Comparison of ENCODE assay signal across 18 cellular contexts in genomic region chr22:50445880-50446707, GRCh38. TPM values are rescaled to one million over a fixed set of nuclear protein-coding genes. Genes with fewer than 3 reads are reported as not detected.
DNase-seq lines count a peak whose midpoint lies in the region; ATAC-seq and TF ChIP-seq lines count a peak whose summit lies in the region.
"Had no signal": no experiment of that assay in that cellular context is flagged by ENCODE, and none has a peak within 500 bp of the region (broad histone marks: within the 10 kb centered on the region; RNA-seq: fewer than 3 reads in every experiment).

No MANE protein-coding gene starts in this region.

- H3K27me3 ChIP-seq in SU-DHL-6 (ENCODE audit: low read length) (no peaks in the 10 kb centered on the region), endodermal cell (ENCODE audit: control insufficient read depth, insufficient read depth, low read length, poor library complexity, severe bottlenecking) (no peaks in the 10 kb centered on the region), MM.1S (replicated peaks; ENCODE audit: insufficient read depth, low read length) (no peaks in the 10 kb centered on the region)
- H3K27me3 ChIP-seq: cardiac muscle cell had no signal

- no peak for DNase-seq in activated CD4-positive, alpha-beta T cell treated with anti-CD3 and anti-CD28 coated beads for 36 hours
- no peak for DNase-seq in activated CD4-positive, alpha-beta T cell treated with anti-CD3 and anti-CD28 coated beads, Interleukin-2, amount 50 U/mL, for 1 hour
- DNase-seq in endodermal cell (no peak), left colon (no peak), MM.1S (no peak)
- DNase-seq in stimulated activated effector memory CD8-positive, alpha-beta T cell treated with anti-CD3 and anti-CD28 coated beads, Interleukin-12 subunit alpha, Interleukin-12 subunit beta, amount 100 ng/mL, for 72 hours (ENCODE audit: low spot score in 2 of 2): no peak
- no peak for DNase-seq in activated T-cell treated with anti-CD3 and anti-CD28 coated beads, Interleukin-2, amount 50 U/mL, for 72 hours
- DNase-seq: activated T-cell treated with anti-CD3 and anti-CD28 coated beads, Interleukin-2, amount 50 U/mL, for 48 hours; NCI-H187 treated with DMSO at 0.1 percent for 48 hours; occipital lobe; Right ventricle myocardium superior; trophoblast cell had no signal

- H3K27ac ChIP-seq in SU-DHL-6 (ENCODE audit: low read depth, low read length) (peak overlapping the region; percentile 63), endodermal cell (ENCODE audit: low read depth, low read length) (peak overlapping the region; percentile 57), MM.1S (ENCODE audit: low read length) (no peak overlapping the region)
- H3K27ac ChIP-seq: A549, KMS-11, VCaP had no signal

- H4K20me1 ChIP-seq in SU-DHL-6 (ENCODE audit: low read depth, low read length) (no peaks in the 10 kb centered on the region), MM.1S (ENCODE audit: insufficient read depth, low read length) (no peaks in the 10 kb centered on the region)

- intact Hi-C loops in activated CD4-positive, alpha-beta T cell treated with anti-CD3 and anti-CD28 coated beads for 36 hours (cut with DNase I, micrococcal nuclease): no loop called here
- intact Hi-C loops in left colon (cut with DNase I, micrococcal nuclease): no loop called here

- ATAC-seq in activated CD4-positive, alpha-beta T cell treated with anti-CD3 and anti-CD28 coated beads for 36 hours: no peak
- no peak for ATAC-seq in stimulated activated effector memory CD8-positive, alpha-beta T cell treated with anti-CD3 and anti-CD28 coated beads, Interleukin-12 subunit alpha, Interleukin-12 subunit beta, amount 100 ng/mL, for 72 hours
- ATAC-seq in left colon: no peak
- ATAC-seq in activated T-cell treated with anti-CD3 and anti-CD28 coated beads, Interleukin-2, amount 50 U/mL, for 72 hours (replicated peaks in 1 of 2): no peak

- CTCF ChIA-PET in activated CD4-positive, alpha-beta T cell treated with anti-CD3 and anti-CD28 coated beads for 36 hours (lab: Charles Lee): interaction anchor here (1.1 kb wide), 1 partner anchor 27 kb away, joined by 3 read pairs; no protein-coding TSS in a partner anchor

- H3K4me2 ChIP-seq in SU-DHL-6 (ENCODE audit: low read depth, low read length, poor library complexity, severe bottlenecking) (no peak overlapping the region), MM.1S (ENCODE audit: low read depth, low read length) (no peak overlapping the region)
- H3K4me2 ChIP-seq: A549, KMS-11, smooth muscle cell had no signal

- peaks cover 61% of the 10 kb centered on the region for H3F3A ChIP-seq in SU-DHL-6 (ENCODE audit: insufficient read depth)
- H3F3A ChIP-seq in MM.1S (ENCODE audit: insufficient read depth, low read length): peaks cover 4% of the 10 kb centered on the region; the same call in 1 of the 2 replicates

- POLR2A ChIA-PET in activated CD4-positive, alpha-beta T cell treated with anti-CD3 and anti-CD28 coated beads for 36 hours (lab: Charles Lee): no interaction called here

- no peaks in the 10 kb centered on the region for H3K9me3 Mint-ChIP-seq in activated CD4-positive, alpha-beta T cell treated with anti-CD3 and anti-CD28 coated beads for 36 hours (ENCODE audit: low read depth)
- no peaks in the 10 kb centered on the region for H3K9me3 Mint-ChIP-seq in endodermal cell
- no peaks in the 10 kb centered on the region for H3K9me3 Mint-ChIP-seq in stimulated activated effector memory CD8-positive, alpha-beta T cell treated with anti-CD3 and anti-CD28 coated beads, Interleukin-12 subunit alpha, Interleukin-12 subunit beta, amount 100 ng/mL, for 72 hours
- H3K9me3 Mint-ChIP-seq in activated T-cell treated with anti-CD3 and anti-CD28 coated beads, Interleukin-2, amount 50 U/mL, for 72 hours: no peaks in the 10 kb centered on the region

- no peaks in the 10 kb centered on the region for H3K27me3 Mint-ChIP-seq in activated CD4-positive, alpha-beta T cell treated with anti-CD3 and anti-CD28 coated beads for 36 hours
- H3K27me3 Mint-ChIP-seq in endodermal cell (ENCODE audit: insufficient read depth): no peaks in the 10 kb centered on the region
- H3K27me3 Mint-ChIP-seq in activated T-cell treated with anti-CD3 and anti-CD28 coated beads, Interleukin-2, amount 50 U/mL, for 72 hours (ENCODE audit: low read depth): no peaks in the 10 kb centered on the region

- WGBS in endodermal cell (ENCODE audit: insufficient coverage in 1 of 2, insufficient read length in 1 of 2), 2 experiments: 89% methylated on average over 7 to 16 of the region's 17 CpGs

- no peaks in the 10 kb centered on the region for H3K9me2 ChIP-seq in SU-DHL-6 (replicated peaks; ENCODE audit: insufficient read depth, low read length)
- H3K9me2 ChIP-seq in MM.1S (replicated peaks; ENCODE audit: insufficient read depth, low read length): no peaks in the 10 kb centered on the region

- TF ChIP-seq CTCF in SU-DHL-6 (IDR thresholded peaks at IDR 0.05; ENCODE audit: insufficient read depth, low read length, poor library complexity, severe bottlenecking): no peak
- no peak for TF ChIP-seq CTCF in endodermal cell (conservative IDR thresholded peaks at IDR 0.05)
- no peak for TF ChIP-seq CTCF in MM.1S (IDR thresholded peaks at IDR 0.05; ENCODE audit: low read length)

- H3K4me1 ChIP-seq in endodermal cell (ENCODE audit: control insufficient read depth, insufficient read depth, low read length) (no peaks in the 10 kb centered on the region), MM.1S (ENCODE audit: low read length) (no peaks in the 10 kb centered on the region)

- H2AFZ ChIP-seq in SU-DHL-6 (ENCODE audit: low read depth, low read length, severe bottlenecking) (no peak overlapping the region), MM.1S (ENCODE audit: low read length) (no peak overlapping the region)

- peaks cover 22% of the 10 kb centered on the region for H3K36me3 Mint-ChIP-seq in activated CD4-positive, alpha-beta T cell treated with anti-CD3 and anti-CD28 coated beads for 36 hours (ENCODE audit: low read depth)
- peaks cover 49% of the 10 kb centered on the region for H3K36me3 Mint-ChIP-seq in endodermal cell (ENCODE audit: low read depth)
- H3K36me3 Mint-ChIP-seq in stimulated activated effector memory CD8-positive, alpha-beta T cell treated with anti-CD3 and anti-CD28 coated beads, Interleukin-12 subunit alpha, Interleukin-12 subunit beta, amount 100 ng/mL, for 72 hours: peaks cover 96% of the 10 kb centered on the region
- peaks cover 3 to 15% of the 10 kb centered on the region in 2 donors for H3K36me3 Mint-ChIP-seq in activated T-cell treated with anti-CD3 and anti-CD28 coated beads, Interleukin-2, amount 50 U/mL, for 72 hours (ENCODE audit: insufficient read depth in 2 of 2)

- no peak overlapping the region for H3K9ac ChIP-seq in SU-DHL-6 (ENCODE audit: low read length)
- no peak overlapping the region for H3K9ac ChIP-seq in endodermal cell (ENCODE audit: extremely low read depth, low read length, poor library complexity, severe bottlenecking)
- no peak overlapping the region for H3K9ac ChIP-seq in MM.1S (ENCODE audit: low read length)
- H3K9ac ChIP-seq: KMS-11 had no signal

- H3K79me2 ChIP-seq in SU-DHL-6 (ENCODE audit: insufficient read depth, low read length) (no peaks in the 10 kb centered on the region), MM.1S (ENCODE audit: low read length) (no peaks in the 10 kb centered on the region)

- H3K27ac Mint-ChIP-seq in activated CD4-positive, alpha-beta T cell treated with anti-CD3 and anti-CD28 coated beads for 36 hours: peak overlapping the region; percentile 19
- peak overlapping the region; percentile 55 for H3K27ac Mint-ChIP-seq in endodermal cell
- H3K27ac Mint-ChIP-seq in stimulated activated effector memory CD8-positive, alpha-beta T cell treated with anti-CD3 and anti-CD28 coated beads, Interleukin-12 subunit alpha, Interleukin-12 subunit beta, amount 100 ng/mL, for 72 hours: peak overlapping the region; percentile 93
- H3K27ac Mint-ChIP-seq in activated T-cell treated with anti-CD3 and anti-CD28 coated beads, Interleukin-2, amount 50 U/mL, for 72 hours: no peak overlapping the region

- H3K4me3 Mint-ChIP-seq in activated CD4-positive, alpha-beta T cell treated with anti-CD3 and anti-CD28 coated beads for 36 hours: no peak overlapping the region
- no peak overlapping the region for H3K4me3 Mint-ChIP-seq in endodermal cell
- H3K4me3 Mint-ChIP-seq in stimulated activated effector memory CD8-positive, alpha-beta T cell treated with anti-CD3 and anti-CD28 coated beads, Interleukin-12 subunit alpha, Interleukin-12 subunit beta, amount 100 ng/mL, for 72 hours: no peak overlapping the region
- H3K4me3 Mint-ChIP-seq in activated T-cell treated with anti-CD3 and anti-CD28 coated beads, Interleukin-2, amount 50 U/mL, for 72 hours: no peak overlapping the region

- H3K9me3 ChIP-seq in SU-DHL-6 (ENCODE audit: insufficient read depth, low read length): no peaks in the 10 kb centered on the region
- H3K9me3 ChIP-seq in endodermal cell (ENCODE audit: control insufficient read depth, low read length): no peaks in the 10 kb centered on the region
- H3K9me3 ChIP-seq in MM.1S (replicated peaks; ENCODE audit: insufficient read depth, low read length): no peaks in the 10 kb centered on the region
- H3K9me3 ChIP-seq: A549 had no signal

- H3K36me3 ChIP-seq in SU-DHL-6 (ENCODE audit: low read length): no peaks in the 10 kb centered on the region
- peaks cover 34% of the 10 kb centered on the region for H3K36me3 ChIP-seq in endodermal cell (ENCODE audit: control insufficient read depth, insufficient read depth, low read length)
- no peaks in the 10 kb centered on the region for H3K36me3 ChIP-seq in MM.1S (replicated peaks; ENCODE audit: insufficient read depth, low read length)

- H3K4me3 ChIP-seq in SU-DHL-6 (ENCODE audit: insufficient read depth, low read length, poor library complexity, severe bottlenecking) (no peak overlapping the region), endodermal cell (ENCODE audit: low read length) (no peak overlapping the region), MM.1S (ENCODE audit: low read length) (no peak overlapping the region)
- H3K4me3 ChIP-seq: A549, cardiac muscle cell, smooth muscle cell had no signal

- H3K4me1 Mint-ChIP-seq in activated CD4-positive, alpha-beta T cell treated with anti-CD3 and anti-CD28 coated beads for 36 hours: peaks cover 10% of the 10 kb centered on the region
- no peaks in the 10 kb centered on the region for H3K4me1 Mint-ChIP-seq in endodermal cell
- H3K4me1 Mint-ChIP-seq in stimulated activated effector memory CD8-positive, alpha-beta T cell treated with anti-CD3 and anti-CD28 coated beads, Interleukin-12 subunit alpha, Interleukin-12 subunit beta, amount 100 ng/mL, for 72 hours: peaks cover 37% of the 10 kb centered on the region
- H3K4me1 Mint-ChIP-seq in activated T-cell treated with anti-CD3 and anti-CD28 coated beads, Interleukin-2, amount 50 U/mL, for 72 hours (ENCODE audit: low read depth): peaks cover 10% of the 10 kb centered on the region

RNA-seq across cellular contexts. Expression of gene SBF1, which starts 28.7 kb away (rescaled TPM):
- 10 to 100 TPM; 97.6 TPM for total RNA-seq in activated CD4-positive, alpha-beta T cell treated with anti-CD3 and anti-CD28 coated beads for 36 hours
- total RNA-seq in endodermal cell: 10 to 100 TPM; 89.9 to 90.1 TPM
- polyA plus RNA-seq in endodermal cell (2013, experiment 1 of 2): 84.3 TPM
- polyA plus RNA-seq in endodermal cell (2013, experiment 2 of 2): 75.6 TPM
- 10 to 100 TPM; 69.2 to 80.1 TPM for total RNA-seq in left colon
- total RNA-seq in activated T-cell treated with anti-CD3 and anti-CD28 coated beads, Interleukin-2, amount 50 U/mL, for 72 hours: 100 to 1,000 TPM; 108 to 114 TPM

RNA-seq across cellular contexts. Expression of gene ADM2, which starts 35.2 kb away (rescaled TPM):
- 1 to 10 TPM; 7.5 to 7.9 TPM for total RNA-seq in activated CD4-positive, alpha-beta T cell treated with anti-CD3 and anti-CD28 coated beads for 36 hours
- total RNA-seq in endodermal cell (1 to 10 TPM; 4.0 to 4.2 TPM), left colon (1 to 10 TPM; 5.4 to 8.9 TPM)
- 5.0 TPM for polyA plus RNA-seq in endodermal cell (2013, experiment 1 of 2)
- 2.8 TPM for polyA plus RNA-seq in endodermal cell (2013, experiment 2 of 2)
- 10 to 100 TPM; 25.5 to 28.8 TPM for total RNA-seq in activated T-cell treated with anti-CD3 and anti-CD28 coated beads, Interleukin-2, amount 50 U/mL, for 72 hours
- total RNA-seq: occipital lobe, Right ventricle myocardium superior had no signal

RNA-seq across cellular contexts. Expression of gene MIOX, which starts 40.6 kb away (rescaled TPM):
- total RNA-seq in activated CD4-positive, alpha-beta T cell treated with anti-CD3 and anti-CD28 coated beads for 36 hours: under 1 TPM; 0.32 to 0.44 TPM
- not detected for total RNA-seq in endodermal cell
- polyA plus RNA-seq in endodermal cell (2013, experiment 1 of 2): 0.21 TPM
- polyA plus RNA-seq in endodermal cell (2013, experiment 2 of 2): 0.29 TPM
- not detected for total RNA-seq in left colon
- total RNA-seq in activated T-cell treated with anti-CD3 and anti-CD28 coated beads, Interleukin-2, amount 50 U/mL, for 72 hours: 1 to 10 TPM; 3.4 to 5.2 TPM
- total RNA-seq: cardiac muscle cell, occipital lobe, Right ventricle myocardium superior, smooth muscle cell had no signal
- polyA plus RNA-seq: cardiac muscle cell had no signal
